In the genomic region with DNA sequence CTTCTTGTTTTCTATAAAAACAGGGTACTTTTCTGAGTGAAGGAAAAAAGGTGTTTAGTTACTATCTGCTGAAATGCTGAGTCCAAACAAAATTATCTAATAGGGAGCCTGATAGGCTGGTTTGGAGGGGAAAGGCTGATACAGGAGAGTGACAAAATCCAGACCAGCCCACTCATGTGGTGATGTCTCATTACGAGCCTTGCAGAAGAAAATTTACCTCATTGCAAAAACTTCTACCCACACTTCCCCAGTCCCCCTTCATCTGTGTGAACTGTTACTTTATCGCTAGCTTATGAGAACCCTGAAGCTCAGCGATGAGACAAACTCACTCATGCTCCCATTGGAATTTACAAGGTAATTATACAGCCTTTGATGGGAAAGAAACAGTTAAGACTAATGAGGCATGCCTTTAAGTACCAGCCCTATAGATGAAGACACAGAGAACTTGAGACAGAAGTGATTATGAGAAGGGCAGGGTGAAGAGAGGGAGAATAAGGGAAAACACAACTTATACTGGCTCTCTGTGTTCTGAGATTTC, we compare ENCODE assay signal across 20 cellular contexts.
"Had no signal": no experiment of that assay in that cellular context is flagged by ENCODE, and none has a peak within 500 bp of the region (broad histone marks: within the 10 kb centered on the region; RNA-seq: fewer than 3 reads in every experiment).

No MANE protein-coding gene starts in this region.

- H3K27me3 Mint-ChIP-seq: dendritic cell treated with granulocyte-macrophage colony-stimulating factor and Interleukin-4, amounts not matched to agents 40 ng/mL and 50 ng/mL, for 4 days; progenitor cell of endocrine pancreas had no signal

- H3K4me3 ChIP-seq: transverse colon had no signal

- H3K9me3 Mint-ChIP-seq: activated T-cell treated with anti-CD3 and anti-CD28 coated beads, Interleukin-2, amount 50 U/mL, for 24 hours; dendritic cell treated with granulocyte-macrophage colony-stimulating factor and Interleukin-4, amounts not matched to agents 40 ng/mL and 50 ng/mL, for 4 days had no signal

- H3K27me3 ChIP-seq: transverse colon had no signal

- H3K27ac ChIP-seq: transverse colon, VCaP had no signal

- H3K27ac Mint-ChIP-seq: activated T-cell treated with anti-CD3 and anti-CD28 coated beads, Interleukin-2, amount 50 U/mL, for 24 hours; dendritic cell treated with granulocyte-macrophage colony-stimulating factor and Interleukin-4, amounts not matched to agents 40 ng/mL and 50 ng/mL, for 4 days; immature natural killer cell; natural killer cell treated with Interleukin-12 subunit alpha and Interleukin-12 subunit beta and Interleukin-15 and Interleukin-18, amount 100 ng/mL, for 72 hours; progenitor cell of endocrine pancreas had no signal

- ATAC-seq: left lobe of liver; natural killer cell treated with Interleukin-12 subunit alpha and Interleukin-12 subunit beta and Interleukin-15 and Interleukin-18, amount 100 ng/mL, for 72 hours; right cardiac atrium; stimulated activated naive CD8-positive, alpha-beta T cell treated with anti-CD3 and anti-CD28 coated beads, Interleukin-15, Interleukin-2, amounts not matched to agents 100 U/mL and 50 U/mL, for 24 hours had no signal

- H3K4me3 Mint-ChIP-seq: activated T-cell treated with anti-CD3 and anti-CD28 coated beads, Interleukin-2, amount 50 U/mL, for 24 hours; dendritic cell treated with granulocyte-macrophage colony-stimulating factor and Interleukin-4, amounts not matched to agents 40 ng/mL and 50 ng/mL, for 4 days; immature natural killer cell; natural killer cell treated with Interleukin-12 subunit alpha and Interleukin-12 subunit beta and Interleukin-15 and Interleukin-18, amount 100 ng/mL, for 72 hours had no signal

- H3K36me3 Mint-ChIP-seq: immature natural killer cell; natural killer cell treated with Interleukin-12 subunit alpha and Interleukin-12 subunit beta and Interleukin-15 and Interleukin-18, amount 100 ng/mL, for 72 hours had no signal

- H3K4me1 ChIP-seq: transverse colon had no signal

- H3K36me3 ChIP-seq: transverse colon had no signal

- DNase-seq: activated CD4-positive, alpha-beta T cell treated with anti-CD3 and anti-CD28 coated beads, Interleukin-2, amount 50 U/mL, for 48 hours; activated naive CD4-positive, alpha-beta T cell treated with anti-CD3 and anti-CD28 coated beads, Interleukin-2, amount 50 U/mL, for 16 hours; activated T-cell treated with anti-CD3 and anti-CD28 coated beads, Interleukin-2, amount 50 U/mL, for 24 hours; cerebellar nuclear complex; effector memory CD4-positive, alpha-beta T cell; foreskin melanocyte; head of caudate nucleus; immature natural killer cell; occipital lobe; right cardiac atrium; small intestine; stimulated activated naive CD8-positive, alpha-beta T cell treated with anti-CD3 and anti-CD28 coated beads, Interleukin-15, Interleukin-2, amounts not matched to agents 100 U/mL and 50 U/mL, for 24 hours; T-helper 1 cell; T1000; transverse colon had no signal

- H3K9me3 ChIP-seq: transverse colon had no signal
